In genomic region chr14:22982013-22982476, GRCh38 we compare ENCODE assay signal across 8 cellular contexts.
DNase-seq lines count a peak whose midpoint lies in the region; ATAC-seq and TF ChIP-seq lines count a peak whose summit lies in the region.

No MANE protein-coding gene starts in this region.

- no peaks in the 10 kb centered on the region for H3K9me2 ChIP-seq in OCI-LY1 (ENCODE audit: low read depth, low read length)

- DNase-seq in DND-41 (no peak), fibroblast of mammary gland (ENCODE audit: low read depth) (no peak), AG08396 (ENCODE audit: low spot score) (no peak), NCI-H2107 (lab: John Stamatoyannopoulos, UW) (no peak), activated gamma-delta T cell (lab: John Stamatoyannopoulos, UW) (no peak)

- peaks cover 47% of the 10 kb centered on the region for H3K4me1 ChIP-seq in DND-41 (ENCODE audit: insufficient read depth, low read length)
- H3K4me1 ChIP-seq in OCI-LY1 (ENCODE audit: insufficient read depth, low read length, severe bottlenecking), result peaks cover 20% of the 10 kb centered on the region
- H3K4me1 ChIP-seq in parathyroid adenoma, result peaks cover 10% of the 10 kb centered on the region

- H3K4me2 ChIP-seq in DND-41 (ENCODE audit: insufficient read depth, low read length) (peak overlapping the region; percentile 77), OCI-LY1 (ENCODE audit: low read length) (peak overlapping the region; percentile 47), parathyroid adenoma (ENCODE audit: low read length) (peak overlapping the region; percentile 91)

- H3K9me3 ChIP-seq in DND-41 (ENCODE audit: insufficient read depth, low read length, severe bottlenecking) (no peaks in the 10 kb centered on the region), OCI-LY1 (ENCODE audit: low read length) (no peaks in the 10 kb centered on the region), parathyroid adenoma (ENCODE audit: control insufficient read depth, low read length) (no peaks in the 10 kb centered on the region)

- peak overlapping the region; percentile 94 for H2AFZ ChIP-seq in DND-41 (ENCODE audit: low read depth, low read length)
- H2AFZ ChIP-seq in OCI-LY1 (ENCODE audit: low read length), result no peak overlapping the region
- H2AFZ ChIP-seq in parathyroid adenoma, result peak overlapping the region; percentile 79

- TF ChIP-seq CTCF in DND-41 (IDR thresholded peaks at IDR 0.05; ENCODE audit: borderline replicate concordance, extremely low read depth, low read length, poor library complexity, severe bottlenecking) (no peak), OCI-LY1 (IDR thresholded peaks at IDR 0.05; ENCODE audit: low read length) (no peak), fibroblast of mammary gland (conservative IDR thresholded peaks at IDR 0.05; ENCODE audit: control insufficient read depth, insufficient read depth, low read depth, low read length) (no peak), parathyroid adenoma (IDR thresholded peaks at IDR 0.05) (no peak)

- peaks cover 12% of the 10 kb centered on the region; the same call in 1 of the 2 replicates for H3K79me2 ChIP-seq in DND-41 (ENCODE audit: insufficient read depth, low read length)
- H3K79me2 ChIP-seq in OCI-LY1 (ENCODE audit: insufficient read depth, low read length), result no peaks in the 10 kb centered on the region
- no peaks in the 10 kb centered on the region for H3K79me2 ChIP-seq in parathyroid adenoma

- H3K9ac ChIP-seq in DND-41 (ENCODE audit: low read depth, low read length) (peak overlapping the region; percentile 77), OCI-LY1 (ENCODE audit: low read length) (no peak overlapping the region; the same call in 1 of the 2 replicates), parathyroid adenoma (no peak overlapping the region)

- H3K36me3 ChIP-seq in DND-41 (ENCODE audit: insufficient read depth, low read length) (peaks cover 10% of the 10 kb centered on the region; the same call in 1 of the 2 replicates), OCI-LY1 (ENCODE audit: insufficient read depth, low read length) (peaks cover 10% of the 10 kb centered on the region; the same call in 1 of the 2 replicates), parathyroid adenoma (ENCODE audit: control insufficient read depth, insufficient read depth, low read length) (no peaks in the 10 kb centered on the region)

- no peaks in the 10 kb centered on the region for H3F3A ChIP-seq in OCI-LY1 (ENCODE audit: insufficient read depth, low read length)

- H3K27me3 ChIP-seq in DND-41 (ENCODE audit: insufficient read depth, low read length, poor library complexity) (no peaks in the 10 kb centered on the region), OCI-LY1 (ENCODE audit: insufficient read depth, low read length) (0 out of 2 replicates have a peak, but pooled peaks cover 3% of the 10 kb centered on the region), parathyroid adenoma (ENCODE audit: control insufficient read depth, insufficient read depth, low read length) (no peaks in the 10 kb centered on the region)

- H3K27ac ChIP-seq in DND-41 (ENCODE audit: low read length) (peak overlapping the region; percentile 82), OCI-LY1 (ENCODE audit: low read depth, low read length, poor library complexity, severe bottlenecking) (no peak overlapping the region), parathyroid adenoma (no peak overlapping the region)

- H3K4me3 ChIP-seq in DND-41 (ENCODE audit: low read depth in 1 of 2, low read length in 2 of 2) (peak overlapping the region; percentile 27 to 83), OCI-LY1 (ENCODE audit: low read depth, low read length, poor library complexity, severe bottlenecking) (peak overlapping the region; percentile 48), fibroblast of mammary gland (ENCODE audit: control insufficient read depth, low read depth, low read length) (peak overlapping the region; percentile 84), parathyroid adenoma (ENCODE audit: low read depth, low read length) (peak overlapping the region; percentile 71)

- peaks cover 9% of the 10 kb centered on the region; the same call in 1 of the 2 replicates for H4K20me1 ChIP-seq in DND-41 (ENCODE audit: insufficient read depth, low read length)
- no peaks in the 10 kb centered on the region for H4K20me1 ChIP-seq in OCI-LY1 (ENCODE audit: insufficient read depth, low read length)

- no peak; the same call in none of the 3 replicates for ATAC-seq in DND-41 (ENCODE audit: insufficient read depth, low read depth)
- ATAC-seq in GM21717 (IDR thresholded peaks at IDR 0.05; ENCODE audit: unreplicated experiment), result no peak
